In the genomic region with DNA sequence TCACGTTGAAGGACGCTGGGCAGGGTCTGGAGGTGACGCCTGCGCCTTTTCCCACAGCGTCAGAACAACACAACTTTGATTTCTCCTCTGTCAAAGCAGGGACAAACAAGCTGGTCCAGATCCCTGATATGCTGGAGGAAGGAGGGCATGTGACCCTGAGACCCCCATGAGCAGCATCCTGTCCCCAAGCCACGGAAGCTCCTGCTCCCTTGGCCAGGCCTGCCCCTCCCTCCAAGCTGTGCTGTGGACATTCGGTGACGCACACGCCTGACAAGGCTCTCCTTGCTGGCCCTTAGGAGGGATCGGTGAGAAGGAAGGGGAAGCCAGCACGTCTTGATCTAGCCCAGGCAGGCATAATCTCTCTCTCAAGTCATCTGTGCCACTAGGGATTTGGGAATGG, we compare ENCODE assay signal across 23 cellular contexts. TPM values are rescaled to one million over a fixed set of nuclear protein-coding genes. Genes with fewer than 3 reads are reported as not detected.
DNase-seq lines count a peak whose midpoint lies in the region; ATAC-seq and TF ChIP-seq lines count a peak whose summit lies in the region.
"Had no signal": no experiment of that assay in that cellular context is flagged by ENCODE, and none has a peak within 500 bp of the region (broad histone marks: within the 10 kb centered on the region; RNA-seq: fewer than 3 reads in every experiment).

No MANE protein-coding gene starts in this region.

- H2BK5ac ChIP-seq in mesenchymal stem cell (ENCODE audit: low read depth, low read length, poor library complexity, severe bottlenecking), result no peak overlapping the region

- DNase-seq in AG10803 (ENCODE audit: low read depth), result peak; percentile 65
- peak; percentile 28 for DNase-seq in mesenchymal stem cell
- DNase-seq in activated CD8-positive, alpha-beta memory T cell treated with anti-CD3 and anti-CD28 coated beads for 24 hours, result no peak
- no peak for DNase-seq in GM10248 (ENCODE audit: extremely low spot score)
- no peak for DNase-seq in NCI-H2196 treated with DMSO at 0.1 percent for 48 hours (lab: John Stamatoyannopoulos, UW; ENCODE audit: unreplicated experiment)
- DNase-seq: activated CD8-positive, alpha-beta memory T cell treated with anti-CD3 and anti-CD28 coated beads, Interleukin-2, amount 50 U/mL, for 4 hours; activated effector memory CD4-positive, alpha-beta T cell treated with Interleukin-2 at 50 U/mL for 16 hours; activated naive CD8-positive, alpha-beta T cell treated with anti-CD3 and anti-CD28 coated beads, Interleukin-2, amount 10 ng/mL, durations not matched to agents 7 days and 5 days; CD4-positive, alpha-beta memory T cell; islet precursor cell; NCI-H1092 treated with DMSO at 0.1 percent for 48 hours; NCI-H1930; NCI-H748 treated with DMSO at 0.1 percent for 48 hours; small intestine; stimulated activated CD4-positive, alpha-beta T cell treated with anti-CD3 and anti-CD28 coated beads, Interleukin-2, amount 100 ng/mL, for 24 hours; WERI-Rb-1 had no signal

- no peaks in the 10 kb centered on the region for H3K27me3 ChIP-seq in mesenchymal stem cell (ENCODE audit: control insufficient read depth in 1 of 2, insufficient read depth in 1 of 2, low read length in 2 of 2)
- H3K27me3 ChIP-seq: uterus had no signal

- H2BK120ac ChIP-seq in mesenchymal stem cell (ENCODE audit: low read depth, low read length), result peak overlapping the region; percentile 29

- H2BK15ac ChIP-seq in mesenchymal stem cell (ENCODE audit: low read depth, poor library complexity, severe bottlenecking), result no peak overlapping the region

- H3K23ac ChIP-seq in mesenchymal stem cell (ENCODE audit: low read length in 2 of 2), result peak overlapping the region in 1 of 2 experiments; percentile 34

- peak overlapping the region; percentile 7 for H2AK5ac ChIP-seq in mesenchymal stem cell (ENCODE audit: low read length, severe bottlenecking)

- H3K27ac ChIP-seq in VCaP, result peak overlapping the region; percentile 37
- no peak overlapping the region for H3K27ac ChIP-seq in mesenchymal stem cell (ENCODE audit: low read length, poor library complexity, severe bottlenecking)
- peak overlapping the region in 11 of 21 experiments; percentile 3 to 69 (median 37) for H3K27ac ChIP-seq in skin epidermis
- H3K27ac ChIP-seq: esophagus muscularis mucosa, neutrophil, uterus, WERI-Rb-1 had no signal

- peak overlapping the region; percentile 29 to 67 for H2BK12ac ChIP-seq in mesenchymal stem cell (ENCODE audit: low read length in 2 of 2)

- CTCF ChIA-PET in GM10248 (lab: Yijun Ruan, JAX), result no interaction called here

- peaks cover 20 to 58% of the 10 kb centered on the region in 2 experiments for H3K36me3 ChIP-seq in mesenchymal stem cell (ENCODE audit: control insufficient read depth in 1 of 2, insufficient read depth in 2 of 2, low read depth in 1 of 2, low read length in 2 of 2)
- H3K36me3 ChIP-seq: neutrophil, uterus, WERI-Rb-1 had no signal

- peaks cover 20% of the 10 kb centered on the region for H3K79me1 ChIP-seq in mesenchymal stem cell (replicated peaks; ENCODE audit: low read length, poor library complexity, severe bottlenecking)

- H3K4me1 ChIP-seq in mesenchymal stem cell (ENCODE audit: control insufficient read depth, insufficient read depth, low read depth, low read length), result peaks cover 20% of the 10 kb centered on the region
- H3K4me1 ChIP-seq: uterus had no signal

- 72% methylated on average over 11 of the region's 11 CpGs for WGBS in mesenchymal stem cell

- peak overlapping the region; percentile 60 to 61 for H3K4ac ChIP-seq in mesenchymal stem cell (ENCODE audit: low read depth in 1 of 2, low read length in 2 of 2)

- ATAC-seq in HG02798 (IDR thresholded peaks at IDR 0.05; ENCODE audit: poor library complexity, unreplicated experiment), result no peak
- ATAC-seq: SK-N-SH treated with all-trans-retinoic acid at 6 μM for 48 hours had no signal

- POLR2A ChIA-PET in GM10248 (lab: Yijun Ruan, JAX), result no interaction called here

- H3K4me3 ChIP-seq in AG10803 (ENCODE audit: low read length) (peak overlapping the region; percentile 29), mesenchymal stem cell (ENCODE audit: insufficient read depth in 1 of 2, low read depth in 1 of 2, low read length in 2 of 2) (peak overlapping the region in 1 of 2 experiments; percentile 60), skin epidermis (no peak overlapping the region)
- H3K4me3 ChIP-seq: esophagus muscularis mucosa, uterus had no signal

- H3K14ac ChIP-seq in mesenchymal stem cell (ENCODE audit: low read length in 2 of 2), result peak overlapping the region in 1 of 2 experiments; percentile 3

- H3K9me3 ChIP-seq in mesenchymal stem cell (ENCODE audit: control insufficient read depth, low read length), result no peaks in the 10 kb centered on the region
- H3K9me3 ChIP-seq: esophagus muscularis mucosa, neutrophil, uterus had no signal

- H2AFZ ChIP-seq in mesenchymal stem cell (ENCODE audit: low read depth, low read length), result no peak overlapping the region

- H3K9ac ChIP-seq in mesenchymal stem cell (ENCODE audit: low read length), result peak overlapping the region; percentile 65

- no peak overlapping the region for H3K4me2 ChIP-seq in mesenchymal stem cell (ENCODE audit: low read length, poor library complexity, severe bottlenecking)

- H3K18ac ChIP-seq in mesenchymal stem cell (ENCODE audit: low read depth in 1 of 2, low read length in 2 of 2), result peak overlapping the region; percentile 34 to 69

- peak overlapping the region; percentile 47 for H4K8ac ChIP-seq in mesenchymal stem cell (ENCODE audit: low read length)

- peak overlapping the region; percentile 87 for H4K91ac ChIP-seq in mesenchymal stem cell (ENCODE audit: low read length)

- no peak for TF ChIP-seq CTCF in AG10803 (conservative IDR thresholded peaks at IDR 0.05; ENCODE audit: low read length)
- no peak for TF ChIP-seq CTCF in VCaP (conservative IDR thresholded peaks at IDR 0.05)
- no peak for TF ChIP-seq CTCF in GM10248 (IDR thresholded peaks at IDR 0.05; ENCODE audit: control extremely low read depth, extremely low read depth, low read depth, missing control alignments)

RNA-seq across cellular contexts. Expression of a gene that starts 11.3 kb away (rescaled TPM):
- 93.7 TPM for polyA plus RNA-seq in mesenchymal stem cell (2013, experiment 1 of 2)
- 85.6 TPM for polyA plus RNA-seq in mesenchymal stem cell (2013, experiment 2 of 2)
- polyA plus RNA-seq: CD4-positive, alpha-beta memory T cell had no signal

Comparison
In these comparisons a context has a peak if more than half of its experiments do, and no peak if none do; other contexts are left out.
1. DNase-seq: peak in AG10803 (single experiment) and mesenchymal stem cell (single experiment); none in activated CD8-positive, alpha-beta memory T cell treated with anti-CD3 and anti-CD28 coated beads for 24 hours (single experiment), GM10248 (single experiment) and NCI-H2196 treated with DMSO at 0.1 percent for 48 hours (single experiment).